17 cellular contexts compared by ENCODE assay signal in the genomic region with DNA sequence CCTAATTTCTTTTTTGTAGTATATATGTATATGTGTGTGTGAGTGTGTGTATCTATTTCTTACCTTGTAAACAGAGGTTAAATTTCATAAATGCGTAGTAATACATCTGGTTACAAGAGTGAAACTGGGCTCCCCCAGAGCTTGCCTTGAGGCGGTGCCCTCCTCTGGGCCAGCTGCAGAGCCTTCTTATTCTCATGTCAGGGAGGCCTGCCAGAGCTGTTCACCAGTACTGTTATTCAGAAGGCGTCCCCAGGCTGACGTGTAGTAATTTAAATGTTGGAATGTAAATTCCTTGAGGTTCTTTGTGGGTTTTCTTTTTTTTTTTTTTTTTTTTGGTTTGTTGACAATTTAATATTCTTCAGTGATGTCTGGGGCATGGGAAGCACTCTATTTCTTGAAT. TPM values are rescaled to one million over a fixed set of nuclear protein-coding genes. Genes with fewer than 3 reads are reported as not detected.
DNase-seq lines count a peak whose midpoint lies in the region; ATAC-seq, FAIRE-seq and TF ChIP-seq lines count a peak whose summit lies in the region.
"Had no signal": no experiment of that assay in that cellular context is flagged by ENCODE, and none has a peak within 500 bp of the region (broad histone marks: within the 10 kb centered on the region; RNA-seq: fewer than 3 reads in every experiment).

No MANE protein-coding gene starts in this region.

- ATAC-seq in GM21825 (IDR thresholded peaks at IDR 0.05; ENCODE audit: unreplicated experiment) = no peak
- ATAC-seq in GM19035 (IDR thresholded peaks at IDR 0.05; ENCODE audit: unreplicated experiment) = no peak
- ATAC-seq: left colon had no signal

- H3K27ac Mint-ChIP-seq in astrocyte (ENCODE audit: unreplicated experiment) = no peak overlapping the region
- H3K27ac Mint-ChIP-seq: activated CD4-positive, alpha-beta memory T cell treated with anti-CD3 and anti-CD28 coated beads for 36 hours; activated T-helper 1 cell treated with anti-CD3 and anti-CD28 coated beads, Interleukin-12 subunit alpha, Interleukin-12 subunit beta, Interleukin-2, Interleukin-4 antibody, amounts not matched to agents 30 ng/mL and 10 ng/mL and 1 ng/mL, durations not matched to agents 14 hours and 24 hours and 36 hours had no signal

- H3K36me3 ChIP-seq in astrocyte (ENCODE audit: insufficient read depth, low read length) = peaks cover 35% of the 10 kb centered on the region

- H3K4me3 ChIP-seq in astrocyte (ENCODE audit: insufficient read depth, low read depth, low read length) = no peak overlapping the region
- no peak overlapping the region for H3K4me3 ChIP-seq in fibroblast of mammary gland (ENCODE audit: control insufficient read depth, low read depth, low read length)
- no peak overlapping the region for H3K4me3 ChIP-seq in skeletal muscle cell (ENCODE audit: low read depth, low read length)
- H3K4me3 ChIP-seq: colonic mucosa had no signal

- H3K9me3 Mint-ChIP-seq in astrocyte (ENCODE audit: unreplicated experiment) = no peaks in the 10 kb centered on the region
- H3K9me3 Mint-ChIP-seq: activated CD4-positive, alpha-beta memory T cell treated with anti-CD3 and anti-CD28 coated beads for 36 hours; activated T-helper 1 cell treated with anti-CD3 and anti-CD28 coated beads, Interleukin-12 subunit alpha, Interleukin-12 subunit beta, Interleukin-2, Interleukin-4 antibody, amounts not matched to agents 30 ng/mL and 10 ng/mL and 1 ng/mL, durations not matched to agents 14 hours and 24 hours and 36 hours had no signal

- H2AFZ ChIP-seq in astrocyte (ENCODE audit: low read depth, low read length) = no peak overlapping the region

- no peaks in the 10 kb centered on the region for H3K27me3 ChIP-seq in astrocyte (ENCODE audit: insufficient read depth, low read length)
- H3K27me3 ChIP-seq: colonic mucosa had no signal

- peaks cover 11% of the 10 kb centered on the region for H4K20me1 ChIP-seq in astrocyte (ENCODE audit: insufficient read depth, low read length)

- no peaks in the 10 kb centered on the region for H3K9me3 ChIP-seq in astrocyte (ENCODE audit: insufficient read depth, low read depth, low read length)
- H3K9me3 ChIP-seq: colonic mucosa had no signal

- H3K4me1 ChIP-seq in astrocyte (ENCODE audit: insufficient read depth, low read length) = peaks cover 13% of the 10 kb centered on the region
- H3K4me1 ChIP-seq: colonic mucosa had no signal

- H3K4me1 Mint-ChIP-seq in astrocyte (ENCODE audit: low read depth, unreplicated experiment) = peaks cover 30% of the 10 kb centered on the region

- no peak overlapping the region for H3K9ac ChIP-seq in astrocyte (ENCODE audit: low read length)

- FAIRE-seq in astrocyte (lab: Jason Lieb, UNC) = peak; percentile 54

- peaks cover 36% of the 10 kb centered on the region for H3K79me2 ChIP-seq in astrocyte (ENCODE audit: insufficient read depth, low read length)

- no peak overlapping the region for H3K4me3 Mint-ChIP-seq in astrocyte (ENCODE audit: unreplicated experiment)
- H3K4me3 Mint-ChIP-seq: activated CD4-positive, alpha-beta memory T cell treated with anti-CD3 and anti-CD28 coated beads for 36 hours; activated T-helper 1 cell treated with anti-CD3 and anti-CD28 coated beads, Interleukin-12 subunit alpha, Interleukin-12 subunit beta, Interleukin-2, Interleukin-4 antibody, amounts not matched to agents 30 ng/mL and 10 ng/mL and 1 ng/mL, durations not matched to agents 14 hours and 24 hours and 36 hours had no signal

- H3K36me3 Mint-ChIP-seq in astrocyte (ENCODE audit: low read depth, unreplicated experiment) = peaks cover 21% of the 10 kb centered on the region

- no peak for TF ChIP-seq CTCF in astrocyte (IDR thresholded peaks at IDR 0.05; ENCODE audit: insufficient read depth, low read depth, low read length)
- TF ChIP-seq CTCF in fibroblast of mammary gland (conservative IDR thresholded peaks at IDR 0.05; ENCODE audit: control insufficient read depth, insufficient read depth, low read depth, low read length) = no peak

- no peaks in the 10 kb centered on the region for H3K27me3 Mint-ChIP-seq in astrocyte (ENCODE audit: low read depth, unreplicated experiment)
- H3K27me3 Mint-ChIP-seq: activated CD4-positive, alpha-beta memory T cell treated with anti-CD3 and anti-CD28 coated beads for 36 hours had no signal

- DNase-seq in HCEC 1CT (peak; percentile 89), astrocyte (ENCODE audit: low read depth) (peak; percentile 55), fibroblast of mammary gland (ENCODE audit: low read depth) (peak; percentile 95), skeletal muscle cell (ENCODE audit: low read depth) (peak; percentile 72), superior temporal gyrus (ENCODE audit: extremely low spot score) (no peak), SW480 (ENCODE audit: low spot score) (no peak)
- DNase-seq: activated CD4-positive, alpha-beta memory T cell treated with anti-CD3 and anti-CD28 coated beads for 36 hours; colonic mucosa; KG1; left colon; NCI-H748 treated with DMSO at 0.1 percent for 48 hours; stimulated activated CD4-positive, alpha-beta T cell treated with anti-CD3 and anti-CD28 coated beads, Interleukin-4, amount 100 ng/mL, for 4 hours; SW 1271 had no signal

- no peak overlapping the region for H3K4me2 ChIP-seq in astrocyte (ENCODE audit: low read length)

- H3K27ac ChIP-seq in astrocyte (ENCODE audit: low read depth, low read length) = peak overlapping the region; percentile 75
- H3K27ac ChIP-seq: C4-2B, colonic mucosa had no signal

RNA-seq across cellular contexts. Expression of a gene that starts 11.2 kb away (rescaled TPM):
- total RNA-seq in astrocyte = 76.1 and 88.3 TPM in 2 replicates

Comparison
In these comparisons a context has a peak if more than half of its experiments do, and no peak if none do; other contexts are left out.
1. DNase-seq: peak in HCEC 1CT (single experiment), astrocyte (single experiment), fibroblast of mammary gland (single experiment) and skeletal muscle cell (single experiment); none in superior temporal gyrus (single experiment) and SW480 (single experiment).